Comparison of ENCODE assay signal across 11 cellular contexts in genomic region chr6:155170519-155170918, GRCh38.
DNase-seq lines count a peak whose midpoint lies in the region; ATAC-seq, FAIRE-seq and TF ChIP-seq lines count a peak whose summit lies in the region.
"Had no signal": no experiment of that assay in that cellular context is flagged by ENCODE, and none has a peak within 500 bp of the region (broad histone marks: within the 10 kb centered on the region; RNA-seq: fewer than 3 reads in every experiment).

No MANE protein-coding gene starts in this region.

- H3K27ac ChIP-seq in HepG2 (ENCODE audit: extremely low read length, insufficient read depth, low read length) (no peak overlapping the region), right lobe of liver (no peak overlapping the region), SU-DHL-6 (ENCODE audit: low read depth, low read length) (no peak overlapping the region), subcutaneous abdominal adipose tissue (ENCODE audit: low read depth, low read length) (peak overlapping the region; percentile 18)

- ATAC-seq in HepG2 = no peak
- ATAC-seq in right lobe of liver = no peak
- no peak for ATAC-seq in GM18868 (IDR thresholded peaks at IDR 0.05; ENCODE audit: unreplicated experiment)
- ATAC-seq in naive thymus-derived CD8-positive, alpha-beta T cell = no peak
- ATAC-seq: WTC11 had no signal

- in situ Hi-C loops in HepG2 (cut with HindIII; ENCODE audit: extremely low pct_ligation_motif_present, low pct_unique_long_range_greater_than_20kb) = loop anchor here (5.0 to 10.0 kb wide), 5 partner anchors 238 to 594 kb away; no protein-coding TSS in a partner anchor

- TF ChIP-seq CTCF in HepG2 (CRISPR knock-in tag; IDR thresholded peaks at IDR 0.05) = no peak
- TF ChIP-seq CTCF in right lobe of liver (IDR thresholded peaks at IDR 0.05) = no peak
- no peak for TF ChIP-seq CTCF in SU-DHL-6 (IDR thresholded peaks at IDR 0.05; ENCODE audit: insufficient read depth, low read length, poor library complexity, severe bottlenecking)
- no peak for TF ChIP-seq CTCF in chondrocyte (IDR thresholded peaks at IDR 0.05)

- intact Hi-C loops in HepG2 (cut with micrococcal nuclease; ENCODE audit: unreplicated experiment) (no loop called here), right lobe of liver (cut with DNase I) (loop anchor here in 1 of 2 donors (10.0 kb wide), 1 partner anchor 246 kb away; no protein-coding TSS in a partner anchor)

- H3K4me2 ChIP-seq in HepG2 (ENCODE audit: low read depth, low read length) (no peak overlapping the region), SU-DHL-6 (ENCODE audit: low read depth, low read length, poor library complexity, severe bottlenecking) (peak overlapping the region; percentile 53)

- H2AFZ ChIP-seq in HepG2 (ENCODE audit: low read length) (no peak overlapping the region), SU-DHL-6 (ENCODE audit: low read depth, low read length, severe bottlenecking) (peak overlapping the region; percentile 97)

- peaks cover 7% of the 10 kb centered on the region for H3F3A ChIP-seq in SU-DHL-6 (ENCODE audit: insufficient read depth)

- no peaks in the 10 kb centered on the region for H3K27me3 ChIP-seq in HepG2 (ENCODE audit: control insufficient read depth in 1 of 2, insufficient read depth in 2 of 2, low read length in 2 of 2)
- no peaks in the 10 kb centered on the region for H3K27me3 ChIP-seq in right lobe of liver
- no peaks in the 10 kb centered on the region for H3K27me3 ChIP-seq in SU-DHL-6 (ENCODE audit: low read length)
- H3K27me3 ChIP-seq in subcutaneous abdominal adipose tissue (ENCODE audit: control insufficient read depth in 5 of 5, insufficient read depth in 4 of 5, low read length in 5 of 5) = no peaks in the 10 kb centered on the region

- H3K9me3 ChIP-seq in HepG2 (ENCODE audit: low read length) = no peaks in the 10 kb centered on the region
- no peaks in the 10 kb centered on the region for H3K9me3 ChIP-seq in right lobe of liver
- H3K9me3 ChIP-seq in SU-DHL-6 (ENCODE audit: insufficient read depth, low read length) = no peaks in the 10 kb centered on the region
- H3K9me3 ChIP-seq in subcutaneous abdominal adipose tissue (ENCODE audit: control insufficient read depth in 5 of 5, low read length in 5 of 5) = no peaks in the 10 kb centered on the region

- no peak for TF ChIP-seq POLR2A in HepG2 (IDR thresholded peaks at IDR 0.05; ENCODE audit: insufficient read depth in 1 of 2, low read depth in 2 of 2, low read length in 2 of 2)
- TF ChIP-seq POLR2A in right lobe of liver (IDR thresholded peaks at IDR 0.05) = no peak

- H3K9me3 Mint-ChIP-seq in chondrocyte (ENCODE audit: low read depth) = no peaks in the 10 kb centered on the region
- H3K9me3 Mint-ChIP-seq in naive thymus-derived CD8-positive, alpha-beta T cell = peaks cover 0 to 2% (median 0%) of the 10 kb centered on the region in 9 donors
- H3K9me3 Mint-ChIP-seq: WTC11 had no signal

- H3K4me3 ChIP-seq in HepG2 (replicated peaks in 1 of 3; ENCODE audit: insufficient read depth in 1 of 3, low read depth in 2 of 3, low read length in 3 of 3) = no peak overlapping the region
- no peak overlapping the region for H3K4me3 ChIP-seq in right lobe of liver
- H3K4me3 ChIP-seq in SU-DHL-6 (ENCODE audit: insufficient read depth, low read length, poor library complexity, severe bottlenecking) = no peak overlapping the region
- no peak overlapping the region for H3K4me3 ChIP-seq in subcutaneous abdominal adipose tissue (ENCODE audit: low read depth in 1 of 5, low read length in 5 of 5)

- BruUV-seq in HepG2 (replicated peaks; lab: Mats Ljungman, UMichigan) = no TSS peak

- DNase-seq in HepG2 (ENCODE audit: low spot score) = no peak
- DNase-seq in right lobe of liver = no peak
- no peak for DNase-seq in chondrocyte (ENCODE audit: low spot score)
- DNase-seq in naive thymus-derived CD8-positive, alpha-beta T cell = no peak
- DNase-seq in pons (ENCODE audit: low spot score) = no peak

- peaks cover 3% of the 10 kb centered on the region for H3K36me3 Mint-ChIP-seq in chondrocyte (ENCODE audit: low read depth)
- no peaks in the 10 kb centered on the region for H3K36me3 Mint-ChIP-seq in naive thymus-derived CD8-positive, alpha-beta T cell
- H3K36me3 Mint-ChIP-seq: WTC11 had no signal

- POLR2A ChIA-PET in HepG2 (lab: Yijun Ruan, JAX) = no interaction called here
- POLR2A ChIA-PET in naive thymus-derived CD8-positive, alpha-beta T cell (lab: Charles Lee) = no interaction called here

- no peak for TF ChIP-seq RAD21 in HepG2 (CRISPR knock-in tag; IDR thresholded peaks at IDR 0.05)

- H3K36me3 ChIP-seq in HepG2 (replicated peaks in 1 of 2; ENCODE audit: control insufficient read depth in 1 of 2, insufficient read depth in 2 of 2, low read length in 2 of 2) = no peaks in the 10 kb centered on the region
- H3K36me3 ChIP-seq in right lobe of liver = no peaks in the 10 kb centered on the region
- H3K36me3 ChIP-seq in SU-DHL-6 (ENCODE audit: low read length) = no peaks in the 10 kb centered on the region
- H3K36me3 ChIP-seq in subcutaneous abdominal adipose tissue (ENCODE audit: control insufficient read depth in 5 of 5, insufficient read depth in 5 of 5, low read length in 5 of 5) = no peaks in the 10 kb centered on the region

- H3K4me1 ChIP-seq in HepG2 (ENCODE audit: insufficient read depth, low read length) = peaks cover 7% of the 10 kb centered on the region; the same call in 1 of the 2 replicates
- no peaks in the 10 kb centered on the region for H3K4me1 ChIP-seq in right lobe of liver
- H3K4me1 ChIP-seq in subcutaneous abdominal adipose tissue (ENCODE audit: control insufficient read depth in 5 of 5, insufficient read depth in 5 of 5, low read length in 5 of 5) = peaks cover 2 to 15% (median 12%) of the 10 kb centered on the region in 5 donors

- H3K27ac Mint-ChIP-seq in chondrocyte (ENCODE audit: unreplicated experiment) = peak overlapping the region; percentile 81
- peak overlapping the region in 1 of 10 donors; percentile 85 for H3K27ac Mint-ChIP-seq in naive thymus-derived CD8-positive, alpha-beta T cell
- H3K27ac Mint-ChIP-seq: WTC11 had no signal

- no peak overlapping the region for H3K4me3 Mint-ChIP-seq in chondrocyte (ENCODE audit: unreplicated experiment)
- H3K4me3 Mint-ChIP-seq in naive thymus-derived CD8-positive, alpha-beta T cell = peak overlapping the region in 1 of 10 donors; percentile 58
- H3K4me3 Mint-ChIP-seq: WTC11 had no signal

- H3K79me2 ChIP-seq in HepG2 (ENCODE audit: insufficient read depth, low read length) = no peaks in the 10 kb centered on the region
- H3K79me2 ChIP-seq in SU-DHL-6 (ENCODE audit: insufficient read depth, low read length) = no peaks in the 10 kb centered on the region

- H4K20me1 ChIP-seq in HepG2 (ENCODE audit: insufficient read depth, low read length) (no peaks in the 10 kb centered on the region), SU-DHL-6 (ENCODE audit: low read depth, low read length) (no peaks in the 10 kb centered on the region)

- H3K9me2 ChIP-seq in SU-DHL-6 (replicated peaks; ENCODE audit: insufficient read depth, low read length) = no peaks in the 10 kb centered on the region

- no peaks in the 10 kb centered on the region for H3K27me3 Mint-ChIP-seq in chondrocyte (ENCODE audit: low read depth)
- no peaks in the 10 kb centered on the region for H3K27me3 Mint-ChIP-seq in naive thymus-derived CD8-positive, alpha-beta T cell

- CTCF ChIA-PET in HepG2 (lab: Yijun Ruan, JAX; ENCODE audit: low intra/inter-chr PET ratio, low total read pairs) = no interaction called here

- no peak for TF ChIP-seq EP300 in HepG2 (IDR thresholded peaks at IDR 0.05; ENCODE audit: low read depth in 2 of 2, low read length in 2 of 2)
- TF ChIP-seq EP300 in HepG2 (CRISPR knock-in tag; IDR thresholded peaks at IDR 0.05; ENCODE audit: borderline replicate concordance) = no peak

- no peak overlapping the region for H3K9ac ChIP-seq in HepG2 (ENCODE audit: insufficient read depth, low read depth, low read length)
- no peak overlapping the region for H3K9ac ChIP-seq in SU-DHL-6 (ENCODE audit: low read length)
- H3K9ac ChIP-seq in subcutaneous abdominal adipose tissue (ENCODE audit: low read length in 5 of 5) = no peak overlapping the region

- peaks cover 44% of the 10 kb centered on the region for H3K4me1 Mint-ChIP-seq in chondrocyte (ENCODE audit: low read depth)
- H3K4me1 Mint-ChIP-seq in naive thymus-derived CD8-positive, alpha-beta T cell = peaks cover 0 to 16% (median 7%) of the 10 kb centered on the region in 4 donors

- WGBS in HepG2 (ENCODE audit: low lambda C conversion rate) = 83% methylated on average over 3 of the region's 3 CpGs
- 85% methylated on average over 3 of the region's 3 CpGs for WGBS in right lobe of liver (ENCODE audit: insufficient coverage, low coverage, low lambda C conversion rate, missing lambda C conversion rate)

- FAIRE-seq in HepG2 (lab: Jason Lieb, UNC) = no peak
- FAIRE-seq: kidney, urothelium cell line had no signal

TF ChIP-seq in HepG2, 621 proteins besides CTCF, POLR2A, EP300 and RAD21 (continues in another document):
- TF ChIP-seq ARNT2 (CRISPR knock-in tag; IDR thresholded peaks at IDR 0.05; ENCODE audit: low read depth) = no peak
- no peak for TF ChIP-seq FOXO4 (CRISPR knock-in tag; conservative IDR thresholded peaks at IDR 0.05)
- TF ChIP-seq ZSCAN20 (CRISPR knock-in tag; IDR thresholded peaks at IDR 0.05; ENCODE audit: borderline replicate concordance) = no peak
- no peak for TF ChIP-seq ZNF224 (CRISPR knock-in tag; IDR thresholded peaks at IDR 0.05)
- TF ChIP-seq REL (CRISPR knock-in tag; conservative IDR thresholded peaks at IDR 0.05) = no peak
- TF ChIP-seq MTA1 (CRISPR knock-in tag; IDR thresholded peaks at IDR 0.05; ENCODE audit: borderline replicate concordance) = no peak
- no peak for TF ChIP-seq ZNF496 (CRISPR knock-in tag; IDR thresholded peaks at IDR 0.05; ENCODE audit: insufficient replicate concordance)
- no peak for TF ChIP-seq ZNF614 (CRISPR knock-in tag; IDR thresholded peaks at IDR 0.05; ENCODE audit: borderline replicate concordance)
